ENCODE assay signal across 1 cellular context in the genomic region with DNA sequence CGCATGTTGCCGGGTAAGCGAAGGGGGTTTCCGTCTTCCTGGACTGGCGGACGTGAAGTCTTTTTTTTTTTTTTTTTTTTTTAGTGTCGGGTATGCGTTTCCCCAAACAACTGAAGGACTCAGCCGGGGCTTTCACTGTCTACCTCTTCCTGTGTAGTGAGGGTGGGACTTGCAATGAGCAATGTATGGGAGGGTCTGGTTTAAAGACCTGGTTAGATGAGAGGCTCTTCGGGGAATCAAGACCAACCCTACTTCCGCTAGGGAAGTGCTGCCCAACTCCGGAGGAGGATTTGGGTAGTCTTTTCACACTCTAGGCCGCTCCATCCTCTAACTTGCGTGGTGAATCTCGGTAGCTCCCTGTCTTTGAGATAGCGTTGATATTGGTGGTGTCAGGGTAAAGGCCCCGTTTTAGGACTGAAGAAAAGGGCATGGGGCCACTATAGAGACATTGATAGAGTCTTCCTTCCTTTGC.
TF ChIP-seq lines count a peak whose summit lies in the region.

No MANE protein-coding gene starts in this region.

TF ChIP-seq in HEK293, 187 proteins besides CTCF, POLR2A, EP300 and RAD21 (continued from another document and continues in another):
- no peak for TF ChIP-seq ZNF670 (tag by site-specific recombination; IDR thresholded peaks at IDR 0.05; ENCODE audit: low read depth)
- no peak for TF ChIP-seq ZBTB7A (tag by site-specific recombination; IDR thresholded peaks at IDR 0.05; ENCODE audit: low read depth)
- TF ChIP-seq GLI4 (tag by site-specific recombination; IDR thresholded peaks at IDR 0.05): no peak
- no peak for TF ChIP-seq HOXA7 (CRISPR knock-in tag; IDR thresholded peaks at IDR 0.05; ENCODE audit: borderline replicate concordance)
- TF ChIP-seq ZNF544 (tag by site-specific recombination; IDR thresholded peaks at IDR 0.05): no peak
- peak; percentile 34; the same call in 1 of the 2 replicates for TF ChIP-seq PRDM10 (tag by site-specific recombination; IDR thresholded peaks at IDR 0.05)
- TF ChIP-seq ZNF266 (tag by site-specific recombination; IDR thresholded peaks at IDR 0.05; ENCODE audit: low read depth): no peak
- TF ChIP-seq FEZF1 (tag by site-specific recombination; IDR thresholded peaks at IDR 0.05): 0 out of 2 replicates have a peak, but pooled peaks have one; percentile 15
- TF ChIP-seq ZNF354C (tag by site-specific recombination; IDR thresholded peaks at IDR 0.05; ENCODE audit: borderline replicate concordance, low read depth): no peak
- 0 out of 2 replicates have a peak, but pooled peaks have one; percentile 22 for TF ChIP-seq SP3 (tag by site-specific recombination; IDR thresholded peaks at IDR 0.05)
- TF ChIP-seq ZNF48 (tag by site-specific recombination; IDR thresholded peaks at IDR 0.05): no peak
- no peak for TF ChIP-seq ZFHX2 (tag by site-specific recombination; conservative IDR thresholded peaks at IDR 0.05)
- TF ChIP-seq, protein P1, sequence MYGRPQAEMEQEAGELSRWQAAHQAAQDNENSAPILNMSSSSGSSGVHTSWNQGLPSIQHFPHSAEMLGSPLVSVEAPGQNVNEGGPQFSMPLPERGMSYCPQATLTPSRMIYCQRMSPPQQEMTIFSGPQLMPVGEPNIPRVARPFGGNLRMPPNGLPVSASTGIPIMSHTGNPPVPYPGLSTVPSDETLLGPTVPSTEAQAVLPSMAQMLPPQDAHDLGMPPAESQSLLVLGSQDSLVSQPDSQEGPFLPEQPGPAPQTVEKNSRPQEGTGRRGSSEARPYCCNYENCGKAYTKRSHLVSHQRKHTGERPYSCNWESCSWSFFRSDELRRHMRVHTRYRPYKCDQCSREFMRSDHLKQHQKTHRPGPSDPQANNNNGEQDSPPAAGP (tag by site-specific recombination; IDR thresholded peaks at IDR 0.05): no peak
- TF ChIP-seq, protein P2, sequence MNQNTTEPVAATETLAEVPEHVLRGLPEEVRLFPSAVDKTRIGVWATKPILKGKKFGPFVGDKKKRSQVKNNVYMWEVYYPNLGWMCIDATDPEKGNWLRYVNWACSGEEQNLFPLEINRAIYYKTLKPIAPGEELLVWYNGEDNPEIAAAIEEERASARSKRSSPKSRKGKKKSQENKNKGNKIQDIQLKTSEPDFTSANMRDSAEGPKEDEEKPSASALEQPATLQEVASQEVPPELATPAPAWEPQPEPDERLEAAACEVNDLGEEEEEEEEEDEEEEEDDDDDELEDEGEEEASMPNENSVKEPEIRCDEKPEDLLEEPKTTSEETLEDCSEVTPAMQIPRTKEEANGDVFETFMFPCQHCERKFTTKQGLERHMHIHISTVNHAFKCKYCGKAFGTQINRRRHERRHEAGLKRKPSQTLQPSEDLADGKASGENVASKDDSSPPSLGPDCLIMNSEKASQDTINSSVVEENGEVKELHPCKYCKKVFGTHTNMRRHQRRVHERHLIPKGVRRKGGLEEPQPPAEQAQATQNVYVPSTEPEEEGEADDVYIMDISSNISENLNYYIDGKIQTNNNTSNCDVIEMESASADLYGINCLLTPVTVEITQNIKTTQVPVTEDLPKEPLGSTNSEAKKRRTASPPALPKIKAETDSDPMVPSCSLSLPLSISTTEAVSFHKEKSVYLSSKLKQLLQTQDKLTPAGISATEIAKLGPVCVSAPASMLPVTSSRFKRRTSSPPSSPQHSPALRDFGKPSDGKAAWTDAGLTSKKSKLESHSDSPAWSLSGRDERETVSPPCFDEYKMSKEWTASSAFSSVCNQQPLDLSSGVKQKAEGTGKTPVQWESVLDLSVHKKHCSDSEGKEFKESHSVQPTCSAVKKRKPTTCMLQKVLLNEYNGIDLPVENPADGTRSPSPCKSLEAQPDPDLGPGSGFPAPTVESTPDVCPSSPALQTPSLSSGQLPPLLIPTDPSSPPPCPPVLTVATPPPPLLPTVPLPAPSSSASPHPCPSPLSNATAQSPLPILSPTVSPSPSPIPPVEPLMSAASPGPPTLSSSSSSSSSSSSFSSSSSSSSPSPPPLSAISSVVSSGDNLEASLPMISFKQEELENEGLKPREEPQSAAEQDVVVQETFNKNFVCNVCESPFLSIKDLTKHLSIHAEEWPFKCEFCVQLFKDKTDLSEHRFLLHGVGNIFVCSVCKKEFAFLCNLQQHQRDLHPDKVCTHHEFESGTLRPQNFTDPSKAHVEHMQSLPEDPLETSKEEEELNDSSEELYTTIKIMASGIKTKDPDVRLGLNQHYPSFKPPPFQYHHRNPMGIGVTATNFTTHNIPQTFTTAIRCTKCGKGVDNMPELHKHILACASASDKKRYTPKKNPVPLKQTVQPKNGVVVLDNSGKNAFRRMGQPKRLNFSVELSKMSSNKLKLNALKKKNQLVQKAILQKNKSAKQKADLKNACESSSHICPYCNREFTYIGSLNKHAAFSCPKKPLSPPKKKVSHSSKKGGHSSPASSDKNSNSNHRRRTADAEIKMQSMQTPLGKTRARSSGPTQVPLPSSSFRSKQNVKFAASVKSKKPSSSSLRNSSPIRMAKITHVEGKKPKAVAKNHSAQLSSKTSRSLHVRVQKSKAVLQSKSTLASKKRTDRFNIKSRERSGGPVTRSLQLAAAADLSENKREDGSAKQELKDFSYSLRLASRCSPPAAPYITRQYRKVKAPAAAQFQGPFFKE (tag by site-specific recombination; IDR thresholded peaks at IDR 0.05; ENCODE audit: borderline replicate concordance): no peak
- TF ChIP-seq SETDB1 (IDR thresholded peaks at IDR 0.05; ENCODE audit: insufficient read length, low read length): no peak
- no peak for TF ChIP-seq ZNF138 (tag by site-specific recombination; IDR thresholded peaks at IDR 0.05; ENCODE audit: borderline replicate concordance)
- TF ChIP-seq INSM2 (tag by site-specific recombination; IDR thresholded peaks at IDR 0.05): no peak
- TF ChIP-seq ZNF132 (tag by site-specific recombination; IDR thresholded peaks at IDR 0.05; ENCODE audit: borderline replicate concordance): no peak
- TF ChIP-seq, protein P3, sequence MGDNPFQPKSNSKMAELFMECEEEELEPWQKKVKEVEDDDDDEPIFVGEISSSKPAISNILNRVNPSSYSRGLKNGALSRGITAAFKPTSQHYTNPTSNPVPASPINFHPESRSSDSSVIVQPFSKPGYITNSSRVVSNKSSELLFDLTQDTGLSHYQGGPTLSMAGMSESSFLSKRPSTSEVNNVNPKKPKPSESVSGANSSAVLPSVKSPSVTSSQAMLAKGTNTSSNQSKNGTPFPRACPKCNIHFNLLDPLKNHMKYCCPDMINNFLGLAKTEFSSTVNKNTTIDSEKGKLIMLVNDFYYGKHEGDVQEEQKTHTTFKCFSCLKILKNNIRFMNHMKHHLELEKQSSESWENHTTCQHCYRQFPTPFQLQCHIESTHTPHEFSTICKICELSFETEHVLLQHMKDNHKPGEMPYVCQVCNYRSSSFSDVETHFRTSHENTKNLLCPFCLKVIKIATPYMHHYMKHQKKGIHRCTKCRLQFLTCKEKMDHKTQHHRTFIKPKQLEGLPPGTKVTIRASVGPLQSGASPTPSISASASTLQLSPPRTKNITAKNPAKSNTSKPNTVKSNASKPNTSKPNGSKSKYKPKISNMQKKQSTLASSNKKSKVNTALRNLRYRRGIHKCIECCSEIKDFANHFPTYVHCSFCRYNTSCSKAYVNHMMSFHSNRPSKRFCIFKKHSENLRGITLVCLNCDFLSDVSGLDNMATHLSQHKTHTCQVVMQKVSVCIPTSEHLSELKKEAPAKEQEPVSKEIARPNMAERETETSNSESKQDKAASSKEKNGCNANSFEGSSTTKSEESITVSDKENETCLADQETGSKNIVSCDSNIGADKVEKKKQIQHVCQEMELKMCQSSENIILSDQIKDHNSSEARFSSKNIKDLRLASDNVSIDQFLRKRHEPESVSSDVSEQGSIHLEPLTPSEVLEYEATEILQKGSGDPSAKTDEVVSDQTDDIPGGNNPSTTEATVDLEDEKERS (tag by site-specific recombination; IDR thresholded peaks at IDR 0.05): no peak
- TF ChIP-seq ZNF302 (tag by site-specific recombination; IDR thresholded peaks at IDR 0.05; ENCODE audit: low read depth): no peak
- no peak for TF ChIP-seq GLI2 (tag by site-specific recombination; IDR thresholded peaks at IDR 0.05; ENCODE audit: borderline replicate concordance, low read depth)
- peak; percentile 27 for TF ChIP-seq ZBTB11 (tag by site-specific recombination; conservative IDR thresholded peaks at IDR 0.05; ENCODE audit: low read depth)
- TF ChIP-seq SCRT2 (tag by site-specific recombination; IDR thresholded peaks at IDR 0.05): no peak
- TF ChIP-seq ZNF600 (tag by site-specific recombination; IDR thresholded peaks at IDR 0.05): 0 out of 2 replicates have a peak, but pooled peaks have one; percentile 34
- TF ChIP-seq MZF1 (tag by site-specific recombination; IDR thresholded peaks at IDR 0.05; ENCODE audit: borderline replicate concordance): peak; percentile 28; the same call in 1 of the 2 replicates
- no peak for TF ChIP-seq ZNF555 (tag by site-specific recombination; conservative IDR thresholded peaks at IDR 0.05)
- TF ChIP-seq TSHZ1 (tag by site-specific recombination; IDR thresholded peaks at IDR 0.05; ENCODE audit: borderline replicate concordance): no peak
- TF ChIP-seq RBAK (tag by site-specific recombination; IDR thresholded peaks at IDR 0.05): no peak
- TF ChIP-seq ZNF76 (tag by site-specific recombination; IDR thresholded peaks at IDR 0.05; ENCODE audit: borderline replicate concordance, low read depth): no peak
- TF ChIP-seq ZNF121 (tag by site-specific recombination; IDR thresholded peaks at IDR 0.05): no peak
